Comparison of ENCODE assay signal across 8 cellular contexts in genomic region chr2:27380626-27381556, GRCh38. TPM values are rescaled to one million over a fixed set of nuclear protein-coding genes. Genes with fewer than 3 reads are reported as not detected.
DNase-seq lines count a peak whose midpoint lies in the region; ATAC-seq and TF ChIP-seq lines count a peak whose summit lies in the region.

Gene ZNF513, minus strand, starts transcription at chr2:27380734. Its CDS starts 208 bp downstream, at chr2:27380526.

- H3K27me3 ChIP-seq in left lung = no peaks in the 10 kb centered on the region

- peak within 1 kb of the TSS; percentile 90 for H3K4me3 Mint-ChIP-seq in activated CD4-positive, alpha-beta T cell treated with anti-CD3 and anti-CD28 coated beads, Interleukin-2, amount 10 ng/mL, durations not matched to agents 7 days and 5 days

- H3K36me3 ChIP-seq in left lung = peaks cover 3 to 78% of the 10 kb centered on the region in 2 donors

- CTCF ChIA-PET in activated CD4-positive, alpha-beta T cell treated with anti-CD3 and anti-CD28 coated beads, Interleukin-2, amount 10 ng/mL, durations not matched to agents 7 days and 5 days (lab: Charles Lee) = interaction anchor here (0.8 to 1.8 kb wide), 6 partner anchors 13 to 303 kb away, joined by 3 to 7 read pairs (median 4); partner anchors contain the start of gene MPV17

- H3K36me3 Mint-ChIP-seq in activated CD4-positive, alpha-beta T cell treated with anti-CD3 and anti-CD28 coated beads, Interleukin-2, amount 10 ng/mL, durations not matched to agents 7 days and 5 days (ENCODE audit: low read depth) = peaks cover 62% of the 10 kb centered on the region

- H3K9me3 ChIP-seq in left lung = no peaks in the 10 kb centered on the region

- peak within 1 kb of the TSS; percentile 87 to 89 for H3K27ac ChIP-seq in left lung

- TF ChIP-seq CTCF in AG10803 (conservative IDR thresholded peaks at IDR 0.05; ENCODE audit: low read length) = no peak
- TF ChIP-seq CTCF in left lung (IDR thresholded peaks at IDR 0.05) = no peak

- ATAC-seq in GM19043 (IDR thresholded peaks at IDR 0.05; ENCODE audit: low read depth, unreplicated experiment) (peak; percentile 91), HG03378 (IDR thresholded peaks at IDR 0.05; ENCODE audit: unreplicated experiment) (peak; percentile 63), left lung (peak; percentile 93)

- intact Hi-C loops in left lung (cut with DNase I) = no loop called here

- H3K4me1 Mint-ChIP-seq in activated CD4-positive, alpha-beta T cell treated with anti-CD3 and anti-CD28 coated beads, Interleukin-2, amount 10 ng/mL, durations not matched to agents 7 days and 5 days = peaks cover 31% of the 10 kb centered on the region

- peaks cover 7 to 28% of the 10 kb centered on the region in 2 donors for H3K4me1 ChIP-seq in left lung

- H3K27ac Mint-ChIP-seq in activated CD4-positive, alpha-beta T cell treated with anti-CD3 and anti-CD28 coated beads, Interleukin-2, amount 10 ng/mL, durations not matched to agents 7 days and 5 days = peak within 1 kb of the TSS; percentile 96

- POLR2A ChIA-PET in activated CD4-positive, alpha-beta T cell treated with anti-CD3 and anti-CD28 coated beads, Interleukin-2, amount 10 ng/mL, durations not matched to agents 7 days and 5 days (lab: Charles Lee) = no interaction called here

- DNase-seq in AG10803 (ENCODE audit: low read depth) = peak; percentile 93
- DNase-seq in NCI-H526 (lab: John Stamatoyannopoulos, UW) = peak; percentile 82 to 97
- peak; percentile 92 for DNase-seq in activated CD4-positive, alpha-beta T cell treated with anti-CD3 and anti-CD28 coated beads, Interleukin-2, amount 10 ng/mL, durations not matched to agents 7 days and 5 days
- DNase-seq in cortex of kidney (lab: John Stamatoyannopoulos, UW) = peak; percentile 89
- peak; percentile 97 to 99 for DNase-seq in left lung
- peak; percentile 81 for DNase-seq in stimulated activated CD4-positive, alpha-beta T cell treated with anti-CD3 and anti-CD28 coated beads, Interleukin-2, amount 100 ng/mL, for 4 hours (ENCODE audit: low read depth)

- H3K4me3 ChIP-seq in AG10803 (ENCODE audit: low read length) (peak within 1 kb of the TSS; percentile 91), left lung (peak within 1 kb of the TSS; percentile 53 to 74)

- no peaks in the 10 kb centered on the region for H3K9me3 Mint-ChIP-seq in activated CD4-positive, alpha-beta T cell treated with anti-CD3 and anti-CD28 coated beads, Interleukin-2, amount 10 ng/mL, durations not matched to agents 7 days and 5 days

- H3K27me3 Mint-ChIP-seq in activated CD4-positive, alpha-beta T cell treated with anti-CD3 and anti-CD28 coated beads, Interleukin-2, amount 10 ng/mL, durations not matched to agents 7 days and 5 days = no peaks in the 10 kb centered on the region

RNA-seq across cellular contexts. Expression of gene ZNF513, which starts in this region (rescaled TPM):
- 10 to 100 TPM; 14.3 to 15.4 TPM for total RNA-seq in activated CD4-positive, alpha-beta T cell treated with anti-CD3 and anti-CD28 coated beads, Interleukin-2, amount 10 ng/mL, durations not matched to agents 7 days and 5 days
- 10 to 100 TPM; 16.4 to 17.2 TPM for total RNA-seq in left lung

Comparison
In these comparisons a context has a peak if more than half of its experiments do, and no peak if none do; other contexts are left out.
1. Peak in every context shown above with its lines: DNase-seq, ATAC-seq, H3K4me3 ChIP-seq and H3K27ac ChIP-seq.